ENCODE assay signal across 8 cellular contexts in genomic region chr16:28823291-28823718, GRCh38. TPM values are rescaled to one million over a fixed set of nuclear protein-coding genes. Genes with fewer than 3 reads are reported as not detected.
A peak's percentile ranks its signal among the peaks of the same experiment; 100 is the strongest.
DNase-seq lines count a peak whose midpoint lies in the region; ATAC-seq, FAIRE-seq and TF ChIP-seq lines count a peak whose summit lies in the region.

No MANE protein-coding gene starts in this region.

- no peaks in the 10 kb centered on the region for H3K27me3 ChIP-seq in ascending aorta
- no peaks in the 10 kb centered on the region for H3K27me3 ChIP-seq in thoracic aorta (replicated peaks; ENCODE audit: insufficient read depth)

- peak overlapping the region; percentile 99 to 100 for H3K27ac ChIP-seq in ascending aorta
- peak overlapping the region; percentile 98 for H3K27ac ChIP-seq in kidney (ENCODE audit: low read depth in 2 of 2, low read length in 2 of 2)
- peak overlapping the region; percentile 100 for H3K27ac ChIP-seq in thoracic aorta

- H3K4me1 ChIP-seq in ascending aorta (peaks cover 0 to 20% of the 10 kb centered on the region in 2 donors), kidney (ENCODE audit: control insufficient read depth in 1 of 2, insufficient read depth in 1 of 2, low read depth in 1 of 2, low read length in 2 of 2) (peaks cover 0 to 14% of the 10 kb centered on the region in 2 donors), thoracic aorta (ENCODE audit: control insufficient read depth in 1 of 2, low read depth in 2 of 2) (peaks cover 14 to 29% of the 10 kb centered on the region in 2 donors)

- peak overlapping the region; percentile 98 to 100 for H3K4me3 ChIP-seq in ascending aorta
- peak overlapping the region; percentile 78 to 85 for H3K4me3 ChIP-seq in kidney (ENCODE audit: low read length in 2 of 2)
- peak overlapping the region; percentile 99 for H3K4me3 ChIP-seq in thoracic aorta

- peak; percentile 23 for ATAC-seq in GM19035 (IDR thresholded peaks at IDR 0.05; ENCODE audit: unreplicated experiment)
- ATAC-seq in HG03354 (IDR thresholded peaks at IDR 0.05; ENCODE audit: poor library complexity, severe bottlenecking, unreplicated experiment) = peak; percentile 21
- no peak for ATAC-seq in thoracic aorta (ENCODE audit: insufficient number of reproducible peaks, low FRiP score, low read depth)

- intact Hi-C loops in ascending aorta (cut with DNase I) = loop anchor here (1.0 to 2.0 kb wide), 2 partner anchors 101 to 127 kb away; partner anchors contain the start of genes NFATC2IP and RABEP2
- intact Hi-C loops in kidney (cut with DNase I) = no loop called here
- intact Hi-C loops in posterior vena cava (cut with DNase I) = no loop called here

- TF ChIP-seq CTCF in ascending aorta (IDR thresholded peaks at IDR 0.05) = no peak
- no peak for TF ChIP-seq CTCF in kidney (IDR thresholded peaks at IDR 0.05; ENCODE audit: borderline replicate concordance, extremely low read depth, insufficient read depth)
- no peak for TF ChIP-seq CTCF in thoracic aorta (IDR thresholded peaks at IDR 0.05)

- DNase-seq in ascending aorta (ENCODE audit: low spot score in 2 of 2) (no peak), kidney (no peak), thoracic aorta (ENCODE audit: low spot score) (no peak), NCI-H1417 treated with DMSO at 0.1 percent for 48 hours (lab: John Stamatoyannopoulos, UW) (no peak), NCI-H2196 (lab: John Stamatoyannopoulos, UW; ENCODE audit: unreplicated experiment) (no peak), posterior vena cava (ENCODE audit: low spot score) (no peak)

- peak overlapping the region; percentile 67 to 89 for H3K9ac ChIP-seq in kidney (ENCODE audit: low read length in 2 of 2)

- H3K36me3 ChIP-seq in ascending aorta (peaks cover 26 to 31% of the 10 kb centered on the region in 2 donors), kidney (ENCODE audit: control insufficient read depth in 1 of 2, insufficient read depth in 2 of 2, low read length in 2 of 2) (peaks cover 10 to 27% of the 10 kb centered on the region in 2 donors), thoracic aorta (peaks cover 19% of the 10 kb centered on the region)

- no peak for FAIRE-seq in kidney (lab: Jason Lieb, UNC)

- H3K9me3 ChIP-seq in ascending aorta = no peaks in the 10 kb centered on the region
- H3K9me3 ChIP-seq in kidney (ENCODE audit: control insufficient read depth in 1 of 2, low read length in 2 of 2) = no peaks in the 10 kb centered on the region
- H3K9me3 ChIP-seq in thoracic aorta = no peaks in the 10 kb centered on the region

RNA-seq across cellular contexts. Expression of gene ATXN2L, which starts 0.5 kb away (rescaled TPM):
- total RNA-seq in ascending aorta (169 TPM), kidney (102 TPM), thoracic aorta (10 to 100 TPM; 79.9 to 84.3 TPM), posterior vena cava (10 to 100 TPM; 66.5 to 72.2 TPM)
- polyA plus RNA-seq in kidney (ENCODE audit: insufficient read depth, low read depth, low replicate concordance) = 43.2 TPM

RNA-seq across cellular contexts. Expression of gene TUFM, which starts 22.8 kb away (rescaled TPM):
- total RNA-seq in ascending aorta = 92.5 TPM
- 146 TPM for total RNA-seq in kidney
- 443 TPM for polyA plus RNA-seq in kidney (ENCODE audit: insufficient read depth, low read depth, low replicate concordance)
- total RNA-seq in thoracic aorta = 10 to 100 TPM; 48.9 to 50.2 TPM
- 10 to 100 TPM; 74.4 to 76.2 TPM for total RNA-seq in posterior vena cava

RNA-seq across cellular contexts. Expression of gene SH2B1, which starts 40.3 kb away (rescaled TPM):
- total RNA-seq in ascending aorta (69.6 TPM), kidney (64.4 TPM), thoracic aorta (10 to 100 TPM; 32.5 to 45.1 TPM), posterior vena cava (10 to 100 TPM; 27.6 to 31.0 TPM)
- polyA plus RNA-seq in kidney (ENCODE audit: insufficient read depth, low read depth, low replicate concordance) = 44.8 TPM

RNA-seq across cellular contexts. Expression of gene ATP2A1, which starts 55.0 kb away (rescaled TPM):
- not detected for total RNA-seq in ascending aorta
- total RNA-seq in kidney = 0.25 TPM
- polyA plus RNA-seq in kidney (ENCODE audit: insufficient read depth, low read depth, low replicate concordance) = 0.47 TPM
- total RNA-seq in thoracic aorta = under 1 TPM; 0.41 to 0.42 TPM
- 1 to 10 TPM in 1 of 2 donors, under 1 TPM in 1; 0.42 to 1.3 TPM for total RNA-seq in posterior vena cava
